In the genomic region with DNA sequence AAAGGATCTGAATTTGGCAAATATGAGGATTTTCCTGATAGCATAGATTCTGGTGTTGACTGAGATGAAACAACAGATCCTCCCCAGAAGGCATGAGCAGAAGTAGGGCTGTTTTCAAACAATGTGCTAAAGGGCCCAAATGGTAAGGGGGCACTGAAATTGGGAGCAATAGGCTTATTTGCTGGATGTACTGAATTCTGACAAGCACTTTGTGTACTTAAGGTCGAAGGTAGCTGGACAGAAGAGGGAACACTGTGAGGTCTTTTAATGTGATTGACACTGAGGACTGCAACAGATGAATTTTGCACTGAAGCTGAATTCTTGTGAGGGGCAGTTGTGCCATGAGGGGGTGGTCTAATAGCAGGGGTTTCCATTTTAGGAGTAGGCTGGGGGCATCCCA, we compare ENCODE assay signal across 28 cellular contexts. TPM values are rescaled to one million over a fixed set of nuclear protein-coding genes. Genes with fewer than 3 reads are reported as not detected.
DNase-seq lines count a peak whose midpoint lies in the region; ATAC-seq, FAIRE-seq and TF ChIP-seq lines count a peak whose summit lies in the region.
"Had no signal": no experiment of that assay in that cellular context is flagged by ENCODE, and none has a peak within 500 bp of the region (broad histone marks: within the 10 kb centered on the region; RNA-seq: fewer than 3 reads in every experiment).

No MANE protein-coding gene starts in this region.

- no TSS peak for BruUV-seq in K562 (replicated peaks; lab: Mats Ljungman, UMichigan)

- TF ChIP-seq POLR2A in GM12892 (IDR thresholded peaks at IDR 0.05; ENCODE audit: low read depth, low read length) (no peak), K562 (conservative IDR thresholded peaks at IDR 0.05) (0 out of 2 replicates have a peak, but pooled peaks have one; percentile 9)

- peaks cover 39% of the 10 kb centered on the region for H3K79me2 ChIP-seq in K562 (ENCODE audit: control insufficient read depth, insufficient read depth, low read length)

- no peaks in the 10 kb centered on the region for H3K4me1 ChIP-seq in CD8-positive, alpha-beta T cell (ENCODE audit: insufficient read depth, low read length)
- no peaks in the 10 kb centered on the region for H3K4me1 ChIP-seq in K562 (replicated peaks in 1 of 2; ENCODE audit: control insufficient read depth in 2 of 2, insufficient read depth in 2 of 2, low read length in 2 of 2)
- H3K4me1 ChIP-seq: SJCRH30 had no signal

- H3K36me3 Mint-ChIP-seq in CD8-positive, alpha-beta T cell: peaks cover 49% of the 10 kb centered on the region
- H3K36me3 Mint-ChIP-seq in natural killer cell: no peaks in the 10 kb centered on the region

- intact Hi-C loops in CD8-positive, alpha-beta T cell (cut with DNase I, micrococcal nuclease): no loop called here
- intact Hi-C loops in K562 (cut with micrococcal nuclease) (no loop called here), natural killer cell (cut with micrococcal nuclease) (no loop called here)

- no peak for TF ChIP-seq RAD21 in K562 (CRISPR knock-in tag; conservative IDR thresholded peaks at IDR 0.05 in 1 of 2, IDR thresholded peaks at IDR 0.05 in 1 of 2)

- H3K27me3 ChIP-seq in CD8-positive, alpha-beta T cell (ENCODE audit: insufficient read depth, low read length): no peaks in the 10 kb centered on the region
- no peaks in the 10 kb centered on the region for H3K27me3 ChIP-seq in K562 (ENCODE audit: control insufficient read depth in 2 of 2, insufficient read depth in 2 of 2, low read length in 2 of 2)
- H3K27me3 ChIP-seq: BLaER1 treated with 17β-estradiol and CSF1 and Interleukin-3, amounts not matched to agents 10 nM and 100 nM; dorsolateral prefrontal cortex; heart right ventricle; SJCRH30; transverse colon had no signal

- H3K9me3 ChIP-seq in CD8-positive, alpha-beta T cell (ENCODE audit: low read length): no peaks in the 10 kb centered on the region
- no peaks in the 10 kb centered on the region for H3K9me3 ChIP-seq in K562 (replicated peaks; ENCODE audit: control insufficient read depth, insufficient read depth, low read depth, low read length)
- H3K9me3 ChIP-seq: BLaER1 treated with 17β-estradiol and CSF1 and Interleukin-3, amounts not matched to agents 10 nM and 100 nM; heart right ventricle; SJCRH30; transverse colon had no signal

- peaks cover 12% of the 10 kb centered on the region for H3K4me1 Mint-ChIP-seq in CD8-positive, alpha-beta T cell (ENCODE audit: low read depth)
- peaks cover 0 to 14% of the 10 kb centered on the region in 2 donors for H3K4me1 Mint-ChIP-seq in natural killer cell

- no peaks in the 10 kb centered on the region for H3K27me3 Mint-ChIP-seq in CD8-positive, alpha-beta T cell (ENCODE audit: low read depth)
- no peaks in the 10 kb centered on the region for H3K27me3 Mint-ChIP-seq in natural killer cell (ENCODE audit: low read depth in 2 of 2)
- H3K27me3 Mint-ChIP-seq: activated CD4-positive, alpha-beta T cell treated with anti-CD3 and anti-CD28 coated beads, Interleukin-2, amount 10 ng/mL, durations not matched to agents 24 days and 14 days; IgD-negative memory B cell; naive thymus-derived CD4-positive, alpha-beta T cell had no signal

- peak; percentile 40 for FAIRE-seq in GM12892 (lab: Jason Lieb, UNC)
- peak; percentile 6 for FAIRE-seq in K562 (lab: Jason Lieb, UNC)
- FAIRE-seq: frontal cortex, H1, kidney had no signal

- H3K4me2 ChIP-seq in K562 (ENCODE audit: insufficient read depth, low read length): no peak overlapping the region
- H3K4me2 ChIP-seq: BLaER1 treated with 17β-estradiol and CSF1 and Interleukin-3, amounts not matched to agents 10 nM and 100 nM had no signal

- in situ Hi-C loops in K562 (cut with MboI): no loop called here

- peaks cover 5% of the 10 kb centered on the region; the same call in 1 of the 2 replicates for H4K20me1 ChIP-seq in K562 (replicated peaks; ENCODE audit: control insufficient read depth, insufficient read depth, low read length)

- H3K9ac ChIP-seq in K562 (ENCODE audit: insufficient read depth in 1 of 2, low read depth in 2 of 2, low read length in 2 of 2): no peak overlapping the region
- H3K9ac ChIP-seq: BLaER1 treated with 17β-estradiol and CSF1 and Interleukin-3, amounts not matched to agents 10 nM and 100 nM had no signal

- DNase-seq in CD8-positive, alpha-beta T cell: no peak
- DNase-seq in GM12892 (ENCODE audit: insufficient read length) (no peak), K562 (ENCODE audit: extremely low read depth in 1 of 4, low spot score in 3 of 4) (no peak), natural killer cell (no peak), Kasumi-1 (lab: John Stamatoyannopoulos, UW) (no peak), NCI-H1436 treated with DMSO at 0.1 percent for 48 hours (lab: John Stamatoyannopoulos, UW) (no peak), NCI-H1048 (lab: John Stamatoyannopoulos, UW) (no peak)
- DNase-seq: activated CD4-positive, alpha-beta T cell treated with anti-CD3 and anti-CD28 coated beads, Interleukin-2, amount 10 ng/mL, durations not matched to agents 24 days and 14 days; Calu3; DND-41; dorsolateral prefrontal cortex; GF-D8; heart right ventricle; kidney; midbrain; naive thymus-derived CD4-positive, alpha-beta T cell; NCI-H1092; NCI-H187; NCI-H2171; SJCRH30; stimulated activated CD4-positive, alpha-beta T cell treated with anti-CD3 and anti-CD28 coated beads, Interleukin-4, amount 100 ng/mL, for 1 hour; SW 1271; transverse colon had no signal

- 100% methylated on average over 1 of the region's 1 CpG for WGBS in K562 (ENCODE audit: insufficient coverage, low coverage, missing lambda C conversion rate)

- H3K4me3 ChIP-seq in CD8-positive, alpha-beta T cell (ENCODE audit: low read depth, low read length): no peak overlapping the region
- no peak overlapping the region for H3K4me3 ChIP-seq in K562
- H3K4me3 ChIP-seq: BLaER1 treated with 17β-estradiol and CSF1 and Interleukin-3, amounts not matched to agents 10 nM and 100 nM; dorsolateral prefrontal cortex; heart right ventricle; SJCRH30; transverse colon had no signal

- H3K9me1 ChIP-seq in K562 (ENCODE audit: control insufficient read depth, insufficient read depth, low read length): no peaks in the 10 kb centered on the region

- H3K9me3 Mint-ChIP-seq in CD8-positive, alpha-beta T cell: no peaks in the 10 kb centered on the region
- H3K9me3 Mint-ChIP-seq in natural killer cell: no peaks in the 10 kb centered on the region
- H3K9me3 Mint-ChIP-seq: activated CD4-positive, alpha-beta T cell treated with anti-CD3 and anti-CD28 coated beads, Interleukin-2, amount 10 ng/mL, durations not matched to agents 24 days and 14 days; activated T-helper 2 cell treated with anti-CD3 and anti-CD28 coated beads, Interferon-gamma antibody, Interleukin-2, Interleukin-4, amounts not matched to agents 10 μg/mL and 5 μg/mL and 100 μg/mL, durations not matched to agents 14 hours and 24 hours and 36 hours; IgD-negative memory B cell; naive thymus-derived CD4-positive, alpha-beta T cell had no signal

- peak overlapping the region; percentile 6 for H3K27ac Mint-ChIP-seq in CD8-positive, alpha-beta T cell
- H3K27ac Mint-ChIP-seq in natural killer cell: peak overlapping the region; percentile 27 to 79
- H3K27ac Mint-ChIP-seq: activated CD4-positive, alpha-beta T cell treated with anti-CD3 and anti-CD28 coated beads, Interleukin-2, amount 10 ng/mL, durations not matched to agents 24 days and 14 days; activated T-helper 2 cell treated with anti-CD3 and anti-CD28 coated beads, Interferon-gamma antibody, Interleukin-2, Interleukin-4, amounts not matched to agents 10 μg/mL and 5 μg/mL and 100 μg/mL, durations not matched to agents 14 hours and 24 hours and 36 hours; IgD-negative memory B cell had no signal

- H2AFZ ChIP-seq in K562 (ENCODE audit: low read depth, low read length): no peak overlapping the region

- TF ChIP-seq CTCF in CD8-positive, alpha-beta T cell (IDR thresholded peaks at IDR 0.05): no peak
- TF ChIP-seq CTCF in K562 (IDR thresholded peaks at IDR 0.05 in 2 of 3, conservative IDR thresholded peaks at IDR 0.05 in 1 of 3; ENCODE audit: insufficient read depth in 2 of 3, low read depth in 1 of 3, low read length in 3 of 3) (no peak), natural killer cell (IDR thresholded peaks at IDR 0.05) (no peak)

- H3K4me3 Mint-ChIP-seq in CD8-positive, alpha-beta T cell: no peak overlapping the region
- no peak overlapping the region for H3K4me3 Mint-ChIP-seq in natural killer cell
- H3K4me3 Mint-ChIP-seq: activated CD4-positive, alpha-beta T cell treated with anti-CD3 and anti-CD28 coated beads, Interleukin-2, amount 10 ng/mL, durations not matched to agents 24 days and 14 days; IgD-negative memory B cell; naive thymus-derived CD4-positive, alpha-beta T cell had no signal

- no peak overlapping the region for H3K27ac ChIP-seq in CD8-positive, alpha-beta T cell (ENCODE audit: low read depth, low read length)
- H3K27ac ChIP-seq in K562 (ENCODE audit: extremely low read depth, low read depth, low read length): no peak overlapping the region
- H3K27ac ChIP-seq: BLaER1 treated with 17β-estradiol and CSF1 and Interleukin-3, amounts not matched to agents 10 nM and 100 nM; heart right ventricle; SJCRH30; transverse colon had no signal

- CTCF ChIA-PET in CD8-positive, alpha-beta T cell (lab: Charles Lee): interaction anchor here (1.5 to 2.0 kb wide), 2 partner anchors 11 to 167 kb away, joined by 4 to 6 read pairs; no protein-coding TSS in a partner anchor
- CTCF ChIA-PET in K562 (lab: Yijun Ruan, JAX; ENCODE audit: low intra/inter-chr PET ratio): no interaction called here

- H3K36me3 ChIP-seq in CD8-positive, alpha-beta T cell (ENCODE audit: insufficient read depth, low read length): peaks cover 18% of the 10 kb centered on the region
- H3K36me3 ChIP-seq in K562 (ENCODE audit: control insufficient read depth, insufficient read depth, low read length): peaks cover 76% of the 10 kb centered on the region

- no peak for TF ChIP-seq EP300 in K562 (IDR thresholded peaks at IDR 0.05; ENCODE audit: low read length)

- no peak for ATAC-seq in CD8-positive, alpha-beta T cell
- no peak for ATAC-seq in K562
- ATAC-seq in natural killer cell: no peak
- ATAC-seq: naive thymus-derived CD4-positive, alpha-beta T cell had no signal

- POLR2A ChIA-PET in CD8-positive, alpha-beta T cell (lab: Charles Lee): no interaction called here
- POLR2A ChIA-PET in K562 (lab: Yijun Ruan, JAX): interaction anchor here (1.5 to 1.8 kb wide), 2 partner anchors 14 to 21 kb away, joined by 3 to 6 read pairs; a partner anchor contains a TSS

RNA-seq across cellular contexts. Expression of a gene that starts 21.2 kb away (rescaled TPM):
- 1 to 10 TPM; 6.7 to 7.2 TPM for total RNA-seq in CD8-positive, alpha-beta T cell
- polyA plus RNA-seq in GM12892 (2012; ENCODE audit: missing spikeins): 15.2 TPM
- 7.3 and 10.1 TPM in 2 replicates for total RNA-seq in K562 (2011; cell fraction: chromatin; rRNA removed; ENCODE audit: low replicate concordance)
- total RNA-seq in K562 (2011; cell fraction: nucleolus; rRNA removed): 12.2 and 14.5 TPM in 2 replicates
- total RNA-seq in K562 (2011; cell fraction: nucleoplasm; rRNA removed): 12.0 and 13.0 TPM in 2 replicates
- total RNA-seq in K562 (2014; rRNA removed) (17.3 and 19.8 TPM in 2 replicates), K562 (2014; rRNA removed; fragmentation: Illumina TruSeq; extraction: Trizol) (14.7 and 17.0 TPM in 2 replicates), K562 (2015; rRNA removed; fragmentation: Illumina TruSeq; extraction: Trizol) (13.3 and 13.6 TPM in 2 replicates), K562 (2021) (15.3 and 17.5 TPM in 2 replicates), natural killer cell (10 to 100 TPM in 1 of 3 donors, 1 to 10 TPM in 2; 9.6 to 10.3 (median 9.7) TPM)
- polyA plus RNA-seq in K562 (2011; rRNA removed) (21.3 and 24.2 TPM in 2 replicates), K562 (2014; fragmentation: Illumina TruSeq; extraction: Trizol) (10.1 and 12.5 TPM in 2 replicates), K562 (2014; fragmentation: Nextera tagmentation; extraction: Ambion mirVana) (1 to 10 TPM; 7.0 to 7.2 TPM), K562 (2014; rRNA removed) (15.4 and 16.7 TPM in 2 replicates)
- polyA plus RNA-seq in K562 (2011; cell fraction: cytosol; rRNA removed): 22.9 and 27.6 TPM in 2 replicates
- polyA plus RNA-seq in K562 (2011; cell fraction: nucleus; rRNA removed): 11.8 and 14.8 TPM in 2 replicates
- polyA plus RNA-seq in K562 (2012): 9.5 and 14.0 TPM in 2 replicates
- polyA minus RNA-seq in K562 (2011; rRNA and poly(A)+ RNA removed): 30.4 and 33.5 TPM in 2 replicates
- polyA minus RNA-seq in K562 (2011; cell fraction: cytosol; rRNA and poly(A)+ RNA removed): 15.7 and 25.2 TPM in 2 replicates
- polyA minus RNA-seq in K562 (2011; cell fraction: nucleus; rRNA and poly(A)+ RNA removed): 9.0 and 11.3 TPM in 2 replicates
